ENCODE assay signal across 7 cellular contexts in genomic region chr3:9249273-9250192, GRCh38.
A peak's percentile ranks its signal among the peaks of the same experiment; 100 is the strongest.
DNase-seq lines count a peak whose midpoint lies in the region; ATAC-seq and TF ChIP-seq lines count a peak whose summit lies in the region.

TSS of gene SRGAP3 (minus strand) at chr3:9249646. CDS start at chr3:9248951, 695 bp downstream.

- DNase-seq in GM13977 (ENCODE audit: low spot score): peak; percentile 85
- peak; percentile 39 to 53 for DNase-seq in NCI-H187 (lab: John Stamatoyannopoulos, UW)
- DNase-seq in T-helper 22 cell (ENCODE audit: low read depth): peak; percentile 54
- peak; percentile 91 for DNase-seq in astrocyte of the spinal cord (ENCODE audit: low read depth, low spot score)
- peak in 50 of 51 donors; percentile 21 to 96 (median 80) for DNase-seq in hypothalamus (lab: John Stamatoyannopoulos, UW)
- peak; percentile 75 for DNase-seq in retinal pigment epithelial cell (ENCODE audit: low read depth)

- ATAC-seq in HG02938 (IDR thresholded peaks at IDR 0.05; ENCODE audit: unreplicated experiment): peak; percentile 100

- no peak for TF ChIP-seq CTCF in GM13977 (IDR thresholded peaks at IDR 0.05; ENCODE audit: extremely low read depth, insufficient read depth, missing control alignments)
- peak; percentile 30 for TF ChIP-seq CTCF in astrocyte of the spinal cord (IDR thresholded peaks at IDR 0.05; ENCODE audit: low read depth, low read length)
- no peak for TF ChIP-seq CTCF in retinal pigment epithelial cell (conservative IDR thresholded peaks at IDR 0.05; ENCODE audit: low read depth, low read length)

- in situ Hi-C loops in GM13977 (cut with MboI; ENCODE audit: low pct_unique_long_range_greater_than_20kb, low sequenced_read_pairs, unreplicated experiment): no loop called here
- in situ Hi-C loops in astrocyte of the spinal cord (cut with HindIII; ENCODE audit: low sequenced_read_pairs): no loop called here

- H3K4me3 ChIP-seq in astrocyte of the spinal cord (ENCODE audit: low read depth, low read length): peak within 1 kb of the TSS; percentile 43
- H3K4me3 ChIP-seq in retinal pigment epithelial cell (ENCODE audit: low read length): peak within 1 kb of the TSS; percentile 69

Comparison
In these comparisons a context has a peak if more than half of its experiments do, and no peak if none do; other contexts are left out.
1. Peak in every context shown above with its lines: DNase-seq, ATAC-seq and H3K4me3 ChIP-seq.